Comparison of ENCODE assay signal across 11 cellular contexts in the genomic region with DNA sequence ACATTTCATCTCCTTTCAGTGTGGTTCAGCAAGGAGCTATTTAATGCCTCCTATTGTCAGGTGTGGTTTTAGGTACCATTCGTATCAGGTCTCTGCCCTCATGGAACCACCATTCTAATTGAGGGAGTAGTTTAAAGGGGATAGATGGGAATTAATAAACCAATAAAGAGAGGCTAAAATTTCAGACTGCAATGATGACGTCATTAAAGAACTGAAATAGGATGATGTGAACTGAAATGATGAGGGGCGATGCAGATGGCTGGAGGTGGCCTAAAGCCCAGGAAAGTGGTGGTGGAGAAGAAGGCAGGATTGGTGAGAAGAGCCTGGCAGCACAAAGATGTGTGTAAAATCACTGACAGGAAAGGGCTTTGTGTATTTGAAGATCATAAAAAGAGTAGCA.
"Had no signal": no experiment of that assay in that cellular context is flagged by ENCODE, and none has a peak within 500 bp of the region (broad histone marks: within the 10 kb centered on the region; RNA-seq: fewer than 3 reads in every experiment).

No MANE protein-coding gene starts in this region.

- H3K4me2 ChIP-seq: GM23338 had no signal

- H3K4me3 ChIP-seq: GM23248, GM23338, HAP-1 had no signal

- H3K27ac ChIP-seq: GM23248 had no signal

- H3K36me3 ChIP-seq: HAP-1 had no signal

- H3K9me3 ChIP-seq: HAP-1 had no signal

- FAIRE-seq: H1, H54 had no signal

- ATAC-seq: GM23338, HCT116 had no signal

- DNase-seq: GM23248, GOT3, H7, H9, HCEC 1CT, HFFc6 had no signal

- H2AFZ ChIP-seq: GM23248, GM23338 had no signal

- H3K4me1 ChIP-seq: HAP-1 had no signal

- H3K9ac ChIP-seq: GM23248 had no signal
